ENCODE assay signal across 9 cellular contexts in the genomic region with DNA sequence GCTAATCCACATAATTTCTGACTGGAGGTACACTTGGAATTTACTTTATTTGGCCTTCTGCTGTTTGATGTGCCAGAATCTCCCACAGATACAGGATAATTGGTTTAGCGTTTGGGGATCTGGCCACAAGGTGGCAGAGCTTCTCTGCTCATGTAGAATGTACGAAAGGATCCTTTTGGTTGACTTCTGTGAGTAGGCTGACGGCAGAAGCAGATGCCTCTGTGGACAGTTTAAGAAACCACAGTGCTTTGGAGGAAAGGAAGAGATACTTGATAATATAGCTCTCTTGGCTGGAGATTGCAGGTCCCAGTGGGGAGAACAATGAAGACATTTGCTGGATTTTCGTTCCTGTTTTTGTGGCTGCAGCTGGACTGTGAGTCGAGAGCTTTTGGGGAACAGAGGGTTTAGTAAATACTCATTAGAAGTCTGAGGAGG.
DNase-seq lines count a peak whose midpoint lies in the region; ATAC-seq and TF ChIP-seq lines count a peak whose summit lies in the region.
"Had no signal": no experiment of that assay in that cellular context is flagged by ENCODE, and none has a peak within 500 bp of the region (broad histone marks: within the 10 kb centered on the region; RNA-seq: fewer than 3 reads in every experiment).

No MANE protein-coding gene starts in this region.

- intact Hi-C loops in Caco-2 (cut with micrococcal nuclease; ENCODE audit: unreplicated experiment) = loop anchor here (2.0 kb wide), 1 partner anchor 108 kb away; no protein-coding TSS in a partner anchor

- H3K4me1 ChIP-seq in Caco-2 (no peaks in the 10 kb centered on the region), endodermal cell (ENCODE audit: control insufficient read depth, insufficient read depth, low read length) (no peaks in the 10 kb centered on the region)

- DNase-seq in Caco-2 (peak; percentile 52 to 60), NCI-H345 (lab: John Stamatoyannopoulos, UW) (peak; percentile 46), endodermal cell (peak; percentile 88)
- DNase-seq in activated CD4-positive, alpha-beta T cell treated with anti-CD3 and anti-CD28 coated beads for 4 hours = peak; percentile 28 to 52
- DNase-seq: activated B cell treated with CpG ODN at 0.5 μM for 24 hours had no signal

- CTCF ChIA-PET in Caco-2 (lab: Charles Lee) = interaction anchor here (0.6 to 1.6 kb wide), 6 partner anchors 10 to 103 kb away, joined by 3 to 8 read pairs (median 4); no protein-coding TSS in a partner anchor

- no peaks in the 10 kb centered on the region for H3K36me3 ChIP-seq in Caco-2 (ENCODE audit: control insufficient read depth, insufficient read depth, low read length)
- H3K36me3 ChIP-seq in endodermal cell (ENCODE audit: control insufficient read depth, insufficient read depth, low read length) = no peaks in the 10 kb centered on the region

- H3K36me3 Mint-ChIP-seq in Caco-2 (ENCODE audit: insufficient read depth, unreplicated experiment) = no peaks in the 10 kb centered on the region
- no peaks in the 10 kb centered on the region for H3K36me3 Mint-ChIP-seq in endodermal cell (ENCODE audit: low read depth)
- H3K36me3 Mint-ChIP-seq in nephron (ENCODE audit: low read depth) = no peaks in the 10 kb centered on the region

- BruUV-seq in Caco-2 (replicated peaks; lab: Mats Ljungman, UMichigan) = no TSS peak

- no peak overlapping the region for H3K27ac ChIP-seq in endodermal cell (ENCODE audit: low read depth, low read length)

- H3K27me3 Mint-ChIP-seq in Caco-2 (ENCODE audit: insufficient read depth, unreplicated experiment) = peaks cover 15% of the 10 kb centered on the region
- peaks cover 17% of the 10 kb centered on the region for H3K27me3 Mint-ChIP-seq in endodermal cell (ENCODE audit: insufficient read depth)
- peaks cover 15% of the 10 kb centered on the region for H3K27me3 Mint-ChIP-seq in nephron (ENCODE audit: low read depth)

- 33 to 34% methylated on average over 4 to 5 of the region's 5 CpGs for WGBS in endodermal cell (ENCODE audit: insufficient coverage in 1 of 2, insufficient read length in 1 of 2), 2 experiments

- H3K9ac ChIP-seq in endodermal cell (ENCODE audit: extremely low read depth, low read length, poor library complexity, severe bottlenecking) = no peak overlapping the region

- H3K4me3 ChIP-seq in Caco-2 (ENCODE audit: low read depth, low read length) (no peak overlapping the region), endodermal cell (ENCODE audit: low read length) (no peak overlapping the region)

- TF ChIP-seq CTCF in Caco-2 (IDR thresholded peaks at IDR 0.05; ENCODE audit: insufficient read depth in 1 of 2, low read depth in 1 of 2, low read length in 1 of 2, severe bottlenecking in 1 of 2, unreplicated experiment in 1 of 2) = peak; percentile 60 to 77
- peak; percentile 88 for TF ChIP-seq CTCF in endodermal cell (conservative IDR thresholded peaks at IDR 0.05)
- TF ChIP-seq CTCF in nephron (IDR thresholded peaks at IDR 0.05; ENCODE audit: unreplicated experiment in 3 of 3) = peak; percentile 61 to 71 (median 65)

- H3K27ac Mint-ChIP-seq in Caco-2 (ENCODE audit: unreplicated experiment) (no peak overlapping the region), endodermal cell (no peak overlapping the region), nephron (no peak overlapping the region)
- H3K27ac Mint-ChIP-seq: activated B cell treated with CpG ODN at 0.5 μM for 24 hours had no signal

- POLR2A ChIA-PET in Caco-2 (lab: Charles Lee) = no interaction called here

- ATAC-seq in GM21576 (IDR thresholded peaks at IDR 0.05; ENCODE audit: unreplicated experiment) (peak; percentile 58), GM21390 (IDR thresholded peaks at IDR 0.05; ENCODE audit: unreplicated experiment) (no peak), HG03025 (IDR thresholded peaks at IDR 0.05; ENCODE audit: low FRiP score, unreplicated experiment) (no peak)

- H3K4me1 Mint-ChIP-seq in Caco-2 (ENCODE audit: low read depth, unreplicated experiment) (no peaks in the 10 kb centered on the region), endodermal cell (peaks cover 4% of the 10 kb centered on the region), nephron (no peaks in the 10 kb centered on the region)
- H3K4me1 Mint-ChIP-seq: activated B cell treated with CpG ODN at 0.5 μM for 24 hours had no signal

- no peaks in the 10 kb centered on the region for H3K9me3 Mint-ChIP-seq in Caco-2 (ENCODE audit: unreplicated experiment)
- H3K9me3 Mint-ChIP-seq in endodermal cell = no peaks in the 10 kb centered on the region
- no peaks in the 10 kb centered on the region for H3K9me3 Mint-ChIP-seq in nephron
- H3K9me3 Mint-ChIP-seq: activated B cell treated with CpG ODN at 0.5 μM for 24 hours had no signal

- H3K4me3 Mint-ChIP-seq in Caco-2 (ENCODE audit: unreplicated experiment) (no peak overlapping the region), endodermal cell (no peak overlapping the region), nephron (no peak overlapping the region)
- H3K4me3 Mint-ChIP-seq: activated B cell treated with CpG ODN at 0.5 μM for 24 hours had no signal

- H3K27me3 ChIP-seq in Caco-2 (replicated peaks; ENCODE audit: control insufficient read depth, insufficient read depth, low read length) = no peaks in the 10 kb centered on the region
- peaks cover 16% of the 10 kb centered on the region for H3K27me3 ChIP-seq in endodermal cell (ENCODE audit: control insufficient read depth, insufficient read depth, low read length, poor library complexity, severe bottlenecking)

- H3K9me3 ChIP-seq in Caco-2 = no peaks in the 10 kb centered on the region
- no peaks in the 10 kb centered on the region for H3K9me3 ChIP-seq in endodermal cell (ENCODE audit: control insufficient read depth, low read length)
